ENCODE assay signal across 15 cellular contexts in genomic region chr1:238642231-238642630, GRCh38.
DNase-seq lines count a peak whose midpoint lies in the region; ATAC-seq lines count a peak whose summit lies in the region.
"Had no signal": no experiment of that assay in that cellular context is flagged by ENCODE, and none has a peak within 500 bp of the region (broad histone marks: within the 10 kb centered on the region; RNA-seq: fewer than 3 reads in every experiment).

No MANE protein-coding gene starts in this region.

- H3K9ac ChIP-seq in adipocyte (ENCODE audit: low read length): peak overlapping the region; percentile 9

- H3K4me1 ChIP-seq in adipocyte (ENCODE audit: control insufficient read depth, insufficient read depth, low read length): peaks cover 5% of the 10 kb centered on the region
- H3K4me1 ChIP-seq: pancreas had no signal

- DNase-seq in EH (ENCODE audit: low read depth) (peak; percentile 69), Kasumi-1 (lab: John Stamatoyannopoulos, UW) (peak; percentile 15 to 40), adipocyte (ENCODE audit: low read depth) (peak; percentile 66), left kidney (ENCODE audit: low read depth, low spot score) (peak; percentile 49), SW 1271 (lab: John Stamatoyannopoulos, UW) (no peak), hypothalamus (lab: John Stamatoyannopoulos, UW) (no peak)
- no peak for DNase-seq in activated CD8-positive, alpha-beta memory T cell treated with anti-CD3 and anti-CD28 coated beads, Interleukin-2, amount 50 U/mL, for 48 hours
- DNase-seq: activated gamma-delta T cell treated with Interleukin-2 at 50 U/mL for 16 hours; mucosa of descending colon; NCI-H2171; pancreas; small intestine; stimulated activated naive CD4-positive, alpha-beta T cell treated with Interleukin-2 at 50 U/mL for 16 hours had no signal

- no peak for ATAC-seq in HG03045 (IDR thresholded peaks at IDR 0.05; ENCODE audit: unreplicated experiment)
- ATAC-seq: mucosa of descending colon, pancreas had no signal

- H3K36me3 ChIP-seq in adipocyte (ENCODE audit: control insufficient read depth, insufficient read depth, low read length, severe bottlenecking): no peaks in the 10 kb centered on the region
- H3K36me3 ChIP-seq: cardiac muscle cell, pancreas had no signal

- H3K27me3 ChIP-seq in adipocyte (replicated peaks; ENCODE audit: control insufficient read depth, insufficient read depth, low read length): no peaks in the 10 kb centered on the region
- H3K27me3 ChIP-seq: cardiac muscle cell, pancreas had no signal

- peak overlapping the region; percentile 8 for H3K4me3 ChIP-seq in adipocyte (ENCODE audit: low read length)
- H3K4me3 ChIP-seq: cardiac muscle cell, mucosa of descending colon, pancreas had no signal

- no peaks in the 10 kb centered on the region for H3K9me3 ChIP-seq in adipocyte (ENCODE audit: control insufficient read depth, low read length)
- H3K9me3 ChIP-seq: mucosa of descending colon, pancreas had no signal

Comparison
In these comparisons a context has a peak if more than half of its experiments do, and no peak if none do; other contexts are left out.
1. DNase-seq: peak in EH (single experiment), Kasumi-1 (2 of 2), adipocyte (single experiment) and left kidney (single experiment); none in SW 1271 (0 of 2), activated CD8-positive, alpha-beta memory T cell treated with anti-CD3 and anti-CD28 coated beads, Interleukin-2, amount 50 U/mL, for 48 hours (single experiment) and hypothalamus (0 of 51).